Comparison of ENCODE assay signal across 8 cellular contexts in the genomic region with DNA sequence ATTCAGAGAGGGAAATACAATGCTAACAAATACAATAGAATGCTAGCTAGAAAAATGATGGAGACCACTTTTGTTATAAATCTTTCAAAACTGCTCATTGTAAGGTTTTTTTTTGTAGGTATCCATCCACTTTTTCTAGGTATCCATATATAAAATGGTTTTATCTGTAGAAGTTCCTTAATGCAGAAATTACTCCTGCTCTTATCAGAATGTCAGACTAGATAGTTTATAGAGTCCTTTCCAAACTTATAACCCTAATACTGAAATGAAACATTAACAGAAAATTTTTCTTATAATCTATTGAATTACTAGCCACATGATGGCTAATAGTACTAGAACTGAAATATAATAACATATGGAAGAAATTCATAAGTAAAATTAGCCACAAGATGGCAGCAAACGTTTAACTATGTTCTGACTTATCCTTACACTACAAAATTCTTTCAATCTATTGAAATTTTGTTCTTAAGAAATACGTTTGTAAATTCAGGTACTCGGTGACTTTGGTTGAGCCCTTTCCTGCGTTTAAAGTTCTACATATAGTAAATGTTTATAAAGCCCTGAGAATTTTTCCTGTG. TPM values are rescaled to one million over a fixed set of nuclear protein-coding genes. Genes with fewer than 3 reads are reported as not detected.
DNase-seq lines count a peak whose midpoint lies in the region; FAIRE-seq and TF ChIP-seq lines count a peak whose summit lies in the region.

No MANE protein-coding gene starts in this region.

- TF ChIP-seq POLR2A in prostate gland (IDR thresholded peaks at IDR 0.05) (no peak), vagina (IDR thresholded peaks at IDR 0.05) (no peak)

- no peaks in the 10 kb centered on the region for H3K9me3 Mint-ChIP-seq in Calu3 (ENCODE audit: low read depth, unreplicated experiment)

- H3K36me3 ChIP-seq in prostate gland (no peaks in the 10 kb centered on the region), vagina (no peaks in the 10 kb centered on the region)

- H3K36me3 Mint-ChIP-seq in Calu3 (ENCODE audit: insufficient read depth, unreplicated experiment), result peaks cover 50% of the 10 kb centered on the region

- H3K9me3 ChIP-seq in prostate gland (no peaks in the 10 kb centered on the region), vagina (no peaks in the 10 kb centered on the region)

- no peak overlapping the region for H3K4me3 Mint-ChIP-seq in Calu3 (ENCODE audit: low read depth, unreplicated experiment)

- H3K27me3 ChIP-seq in prostate gland (replicated peaks; ENCODE audit: insufficient read depth) (no peaks in the 10 kb centered on the region), vagina (no peaks in the 10 kb centered on the region)

- WGBS in prostate gland, result 66% methylated on average over 4 of the region's 4 CpGs

- H3K4me1 ChIP-seq in prostate gland (replicated peaks) (no peaks in the 10 kb centered on the region), vagina (no peaks in the 10 kb centered on the region)

- H3K4me3 ChIP-seq in HFF-Myc (replicated peaks; ENCODE audit: low read depth, low read length) (no peak overlapping the region), prostate gland (no peak overlapping the region), vagina (no peak overlapping the region)

- BruUV-seq in Calu3 (replicated peaks; lab: Mats Ljungman, UMichigan), result no TSS peak

- TF ChIP-seq CTCF in Calu3 (IDR thresholded peaks at IDR 0.05; ENCODE audit: unreplicated experiment) (peak; percentile 39), HFF-Myc (IDR thresholded peaks at IDR 0.05; ENCODE audit: low read depth, low read length, missing control alignments) (peak; percentile 15), prostate gland (IDR thresholded peaks at IDR 0.05) (peak in 3 of 4 experiments; percentile 38 to 49 (median 47)), vagina (IDR thresholded peaks at IDR 0.05) (peak in 1 of 3 experiments; percentile 29)

- H3K4me1 Mint-ChIP-seq in Calu3 (ENCODE audit: low read depth, unreplicated experiment), result no peaks in the 10 kb centered on the region

- intact Hi-C loops in Calu3 (cut with micrococcal nuclease; ENCODE audit: unreplicated experiment) (loop anchor here (1.0 kb wide), 1 partner anchor 236 kb away; no protein-coding TSS in a partner anchor), prostate gland (cut with DNase I) (no loop called here), vagina (cut with DNase I) (no loop called here)

- H3K27ac ChIP-seq in prostate gland, result no peak overlapping the region
- no peak overlapping the region for H3K27ac ChIP-seq in vagina

- H3K27me3 Mint-ChIP-seq in Calu3 (ENCODE audit: unreplicated experiment), result no peaks in the 10 kb centered on the region

- DNase-seq in Calu3 (no peak), HFF-Myc (ENCODE audit: extremely low read depth, low read depth) (peak; percentile 12), NCI-H526 treated with DMSO at 0.1 percent for 48 hours (lab: John Stamatoyannopoulos, UW) (peak; percentile 26), prostate gland (ENCODE audit: low spot score) (no peak), vagina (ENCODE audit: extremely low spot score in 2 of 2) (no peak), ecto neural progenitor cell (ENCODE audit: low spot score) (no peak)
- DNase-seq in activated CD8-positive, alpha-beta memory T cell treated with anti-CD3 and anti-CD28 coated beads, Interleukin-2, amount 50 U/mL, for 48 hours, result no peak

- no peak overlapping the region for H3K27ac Mint-ChIP-seq in Calu3 (ENCODE audit: unreplicated experiment)

- CTCF ChIA-PET in Calu3 (lab: Charles Lee), result interaction anchor here (0.5 kb wide), 1 partner anchor 1722 kb away, joined by 3 read pairs; no protein-coding TSS in a partner anchor

- peak; percentile 92 for FAIRE-seq in endometrium (lab: Jason Lieb, UNC)

RNA-seq across cellular contexts. Expression of gene ECT2, which starts 58.5 kb away (rescaled TPM):
- 170 and 201 TPM in 2 replicates for total RNA-seq in Calu3 (2022)
- total RNA-seq in prostate gland, result 10 to 100 TPM; 10.3 to 12.1 TPM
- 6.4 TPM for total RNA-seq in vagina

Comparison
In these comparisons a context has a peak if more than half of its experiments do, and no peak if none do; other contexts are left out.
1. DNase-seq: peak in HFF-Myc (single experiment) and NCI-H526 treated with DMSO at 0.1 percent for 48 hours (single experiment); none in Calu3 (single experiment), prostate gland (single experiment), vagina (0 of 2), ecto neural progenitor cell (single experiment) and activated CD8-positive, alpha-beta memory T cell treated with anti-CD3 and anti-CD28 coated beads, Interleukin-2, amount 50 U/mL, for 48 hours (single experiment).
2. RNA of gene ECT2, which starts 58.5 kb away (total RNA-seq): 170 to 201 TPM in Calu3; 10.3 to 12.1 TPM in prostate gland and 6.4 TPM in vagina (single experiment); every median in the first group is over 10 times any median in the second.